Comparison of ENCODE assay signal across 8 cellular contexts in genomic region chr17:64984776-64985521, GRCh38.
A peak's percentile ranks its signal among the peaks of the same experiment; 100 is the strongest.
DNase-seq lines count a peak whose midpoint lies in the region; ATAC-seq and TF ChIP-seq lines count a peak whose summit lies in the region.

No MANE protein-coding gene starts in this region.

- no peaks in the 10 kb centered on the region for H3K36me3 Mint-ChIP-seq in immature natural killer cell
- H3K36me3 Mint-ChIP-seq in stimulated activated naive CD8-positive, alpha-beta T cell treated with anti-CD3 and anti-CD28 coated beads, Interleukin-15, Interleukin-2, amounts not matched to agents 100 ng/mL and 50 ng/mL, for 24 hours (ENCODE audit: low read depth) = no peaks in the 10 kb centered on the region

- peaks cover 11 to 14% (median 13%) of the 10 kb centered on the region in 3 donors for H3K27me3 Mint-ChIP-seq in immature natural killer cell (ENCODE audit: low read depth in 3 of 3)
- no peaks in the 10 kb centered on the region for H3K27me3 Mint-ChIP-seq in stimulated activated naive CD8-positive, alpha-beta T cell treated with anti-CD3 and anti-CD28 coated beads, Interleukin-15, Interleukin-2, amounts not matched to agents 100 ng/mL and 50 ng/mL, for 24 hours

- H3K4me1 Mint-ChIP-seq in immature natural killer cell = peaks cover 45 to 48% of the 10 kb centered on the region in 2 donors
- peaks cover 65% of the 10 kb centered on the region for H3K4me1 Mint-ChIP-seq in stimulated activated naive CD8-positive, alpha-beta T cell treated with anti-CD3 and anti-CD28 coated beads, Interleukin-15, Interleukin-2, amounts not matched to agents 100 ng/mL and 50 ng/mL, for 24 hours (ENCODE audit: low read depth)

- H3K27ac Mint-ChIP-seq in immature natural killer cell = peak overlapping the region; percentile 99 to 100 (median 99)
- peak overlapping the region; percentile 99 for H3K27ac Mint-ChIP-seq in stimulated activated naive CD8-positive, alpha-beta T cell treated with anti-CD3 and anti-CD28 coated beads, Interleukin-15, Interleukin-2, amounts not matched to agents 100 ng/mL and 50 ng/mL, for 24 hours

- H3K27ac ChIP-seq in 22Rv1 = peak overlapping the region; percentile 47

- H3K9me3 Mint-ChIP-seq in immature natural killer cell = no peaks in the 10 kb centered on the region
- H3K9me3 Mint-ChIP-seq in stimulated activated naive CD8-positive, alpha-beta T cell treated with anti-CD3 and anti-CD28 coated beads, Interleukin-15, Interleukin-2, amounts not matched to agents 100 ng/mL and 50 ng/mL, for 24 hours = peaks cover 4% of the 10 kb centered on the region

- ATAC-seq in HG02759 (IDR thresholded peaks at IDR 0.05; ENCODE audit: unreplicated experiment) = no peak

- no peak for TF ChIP-seq CTCF in 22Rv1 (IDR thresholded peaks at IDR 0.05)

- peak overlapping the region; percentile 73 to 88 (median 83) for H3K4me3 Mint-ChIP-seq in immature natural killer cell
- H3K4me3 Mint-ChIP-seq in stimulated activated naive CD8-positive, alpha-beta T cell treated with anti-CD3 and anti-CD28 coated beads, Interleukin-15, Interleukin-2, amounts not matched to agents 100 ng/mL and 50 ng/mL, for 24 hours = peak overlapping the region; percentile 84

- DNase-seq in Kasumi-1 (lab: John Stamatoyannopoulos, UW) = peak; percentile 28
- peak; percentile 43 for DNase-seq in activated T-helper 1 cell treated with Interleukin-2 at 50 U/mL for 16 hours (ENCODE audit: low read depth)
- peak in 2 of 3 donors; percentile 38 to 46 for DNase-seq in immature natural killer cell
- no peak for DNase-seq in NCI-H1930 (lab: John Stamatoyannopoulos, UW)
- no peak for DNase-seq in T1000 (lab: John Stamatoyannopoulos, UW)

Comparison
In these comparisons a context has a peak if more than half of its experiments do, and no peak if none do; other contexts are left out.
1. DNase-seq: peak in Kasumi-1 (2 of 2), activated T-helper 1 cell treated with Interleukin-2 at 50 U/mL for 16 hours (single experiment) and immature natural killer cell (2 of 3); none in NCI-H1930 (0 of 2) and T1000 (single experiment).